ENCODE assay signal across 24 cellular contexts in genomic region chr18:11884396-11885030, GRCh38. TPM values are rescaled to one million over a fixed set of nuclear protein-coding genes. Genes with fewer than 3 reads are reported as not detected.
DNase-seq lines count a peak whose midpoint lies in the region; ATAC-seq and TF ChIP-seq lines count a peak whose summit lies in the region.
"Had no signal": no experiment of that assay in that cellular context is flagged by ENCODE, and none has a peak within 500 bp of the region (broad histone marks: within the 10 kb centered on the region; RNA-seq: fewer than 3 reads in every experiment).

No MANE protein-coding gene starts in this region.

- H3K4me3 Mint-ChIP-seq in CD14-positive monocyte (peak overlapping the region in 1 of 2 donors; percentile 34), H9 (no peak overlapping the region), WTC11 (no peak overlapping the region), naive B cell (peak overlapping the region in 7 of 8 donors; percentile 9 to 83 (median 53))
- H3K4me3 Mint-ChIP-seq: activated CD4-positive, alpha-beta memory T cell treated with anti-CD3 and anti-CD28 coated beads for 36 hours; activated naive CD4-positive, alpha-beta T cell treated with anti-CD3 and anti-CD28 coated beads, Interleukin-2, amount 10 ng/mL, durations not matched to agents 7 days and 5 days; activated T-cell treated with anti-CD3 and anti-CD28 coated beads, Interleukin-2, amount 50 U/mL, for 4 hours; natural killer cell had no signal

- H4K91ac ChIP-seq in H9 (ENCODE audit: insufficient read length, low read depth, low read length) = no peak overlapping the region

- H3K79me2 ChIP-seq in H9 (ENCODE audit: insufficient read depth, low read length) (no peaks in the 10 kb centered on the region), MM.1S (ENCODE audit: low read length) (no peaks in the 10 kb centered on the region)

- H3K4me1 ChIP-seq in H9 (ENCODE audit: insufficient read depth, low read length) = no peaks in the 10 kb centered on the region; the same call in 1 of the 2 replicates
- H3K4me1 ChIP-seq in MM.1S (ENCODE audit: low read length) = no peaks in the 10 kb centered on the region
- H3K4me1 ChIP-seq: esophagus squamous epithelium, gastroesophageal sphincter, pancreas, tibial artery had no signal

- no peak overlapping the region for H3T11ph ChIP-seq in H9 (ENCODE audit: low read length)

- no peak overlapping the region for H3K14ac ChIP-seq in H9 (ENCODE audit: insufficient read depth, low read length)

- H3K27me3 ChIP-seq in H9 (ENCODE audit: insufficient read depth, low read length) (no peaks in the 10 kb centered on the region), MM.1S (replicated peaks; ENCODE audit: insufficient read depth, low read length) (no peaks in the 10 kb centered on the region)
- H3K27me3 ChIP-seq: esophagus squamous epithelium, gastroesophageal sphincter, pancreas, Peyer's patch, tibial artery had no signal

- H3K23me2 ChIP-seq in H9 (ENCODE audit: insufficient read length, low read depth, low read length, poor library complexity, severe bottlenecking) = no peaks in the 10 kb centered on the region

- no peak overlapping the region for H2AK5ac ChIP-seq in H9 (ENCODE audit: insufficient read length, low read length)

- no CpG with 5 or more reads among the region's 12 CpGs for WGBS in H9 (ENCODE audit: extremely low coverage, insufficient read length, low lambda C conversion rate)

- H3K36me3 ChIP-seq in MM.1S (replicated peaks; ENCODE audit: insufficient read depth, low read length) = no peaks in the 10 kb centered on the region

- H3K9ac ChIP-seq in H9 (ENCODE audit: extremely low read depth, insufficient read length, low read length) = no peak overlapping the region
- no peak overlapping the region for H3K9ac ChIP-seq in MM.1S (ENCODE audit: low read length)

- H3K4me1 Mint-ChIP-seq in CD14-positive monocyte (peaks cover 53% of the 10 kb centered on the region), H9 (peaks cover 4 to 15% of the 10 kb centered on the region in 2 experiments), WTC11 (peaks cover 7% of the 10 kb centered on the region), naive B cell (peaks cover 26 to 55% (median 40%) of the 10 kb centered on the region in 3 donors)
- H3K4me1 Mint-ChIP-seq: activated naive CD4-positive, alpha-beta T cell treated with anti-CD3 and anti-CD28 coated beads, Interleukin-2, amount 10 ng/mL, durations not matched to agents 7 days and 5 days had no signal

- no peak overlapping the region for H2BK20ac ChIP-seq in H9 (ENCODE audit: low read depth, low read length, poor library complexity, severe bottlenecking)

- H3K23ac ChIP-seq in H9 (ENCODE audit: insufficient read length, low read depth, low read length) = no peak overlapping the region

- H3K9me3 ChIP-seq in H9 (ENCODE audit: control insufficient read depth, low read depth, low read length) = no peaks in the 10 kb centered on the region
- no peaks in the 10 kb centered on the region for H3K9me3 ChIP-seq in MM.1S (replicated peaks; ENCODE audit: insufficient read depth, low read length)
- H3K9me3 ChIP-seq: esophagus squamous epithelium, gastroesophageal sphincter, pancreas, Peyer's patch, tibial artery had no signal

- H4K8ac ChIP-seq in H9 (replicated peaks; ENCODE audit: insufficient read length, low read depth, low read length) = no peak overlapping the region

- CTCF ChIA-PET in WTC11 (lab: Charles Lee) = interaction anchor here (1.3 to 1.4 kb wide), 2 partner anchors 11 to 155 kb away, joined by 4 read pairs; no protein-coding TSS in a partner anchor

- H3K27me3 Mint-ChIP-seq in CD14-positive monocyte (ENCODE audit: low read depth in 3 of 3) (peaks cover 0 to 1% (median 0%) of the 10 kb centered on the region in 3 donors), H9 (ENCODE audit: low read depth) (no peaks in the 10 kb centered on the region), WTC11 (ENCODE audit: low read depth) (no peaks in the 10 kb centered on the region), naive B cell (no peaks in the 10 kb centered on the region)
- H3K27me3 Mint-ChIP-seq: activated CD4-positive, alpha-beta memory T cell treated with anti-CD3 and anti-CD28 coated beads for 36 hours; activated naive CD4-positive, alpha-beta T cell treated with anti-CD3 and anti-CD28 coated beads, Interleukin-2, amount 10 ng/mL, durations not matched to agents 7 days and 5 days had no signal

- ATAC-seq in WTC11 (no peak), naive B cell (ENCODE audit: low read depth in 2 of 2) (no peak), HG02852 (IDR thresholded peaks at IDR 0.05; ENCODE audit: unreplicated experiment) (no peak), HG02970 (IDR thresholded peaks at IDR 0.05; ENCODE audit: low FRiP score, unreplicated experiment) (no peak), HG03097 (IDR thresholded peaks at IDR 0.05; ENCODE audit: low FRiP score, unreplicated experiment) (no peak)
- ATAC-seq: activated T-cell treated with anti-CD3 and anti-CD28 coated beads, Interleukin-2, amount 50 U/mL, for 4 hours; gastroesophageal sphincter; natural killer cell had no signal

- no peaks in the 10 kb centered on the region for H4K20me1 ChIP-seq in H9 (ENCODE audit: control insufficient read depth, insufficient read depth, insufficient read length)
- H4K20me1 ChIP-seq in MM.1S (ENCODE audit: insufficient read depth, low read length) = no peaks in the 10 kb centered on the region

- H4K5ac ChIP-seq in H9 (ENCODE audit: insufficient read length, low read depth, low read length) = no peak overlapping the region

- H2AFZ ChIP-seq in H9 (ENCODE audit: low read length) (no peak overlapping the region), MM.1S (ENCODE audit: low read length) (no peak overlapping the region)

- H3K27ac Mint-ChIP-seq in CD14-positive monocyte (peak overlapping the region; percentile 88 to 95 (median 91)), H9 (peak overlapping the region in 2 of 3 experiments; percentile 14 to 59; a peak in 1 of 7 replicates), WTC11 (0 out of 2 replicates have a peak overlapping the region, but pooled peaks have one; percentile 75), naive B cell (peak overlapping the region; percentile 81 to 96 (median 90))
- H3K27ac Mint-ChIP-seq: activated CD4-positive, alpha-beta memory T cell treated with anti-CD3 and anti-CD28 coated beads for 36 hours; activated naive CD4-positive, alpha-beta T cell treated with anti-CD3 and anti-CD28 coated beads, Interleukin-2, amount 10 ng/mL, durations not matched to agents 7 days and 5 days had no signal

- POLR2A ChIA-PET in WTC11 (lab: Charles Lee) = no interaction called here

- intact Hi-C loops in CD14-positive monocyte (cut with micrococcal nuclease) = no loop called here

- no peak overlapping the region for H2BK15ac ChIP-seq in H9 (ENCODE audit: low read depth, low read length)

- H3K9me2 ChIP-seq in MM.1S (replicated peaks; ENCODE audit: insufficient read depth, low read length) = no peaks in the 10 kb centered on the region

- H3K4me3 ChIP-seq in MM.1S (ENCODE audit: low read length) = no peak overlapping the region
- H3K4me3 ChIP-seq: esophagus squamous epithelium, gastroesophageal sphincter, pancreas, Peyer's patch, tibial artery had no signal

- no peak overlapping the region for H2BK5ac ChIP-seq in H9 (ENCODE audit: insufficient read length, low read length)

- H3K9me3 Mint-ChIP-seq in CD14-positive monocyte (no peaks in the 10 kb centered on the region), H9 (no peaks in the 10 kb centered on the region), WTC11 (no peaks in the 10 kb centered on the region), naive B cell (no peaks in the 10 kb centered on the region)
- H3K9me3 Mint-ChIP-seq: activated CD4-positive, alpha-beta memory T cell treated with anti-CD3 and anti-CD28 coated beads for 36 hours; activated naive CD4-positive, alpha-beta T cell treated with anti-CD3 and anti-CD28 coated beads, Interleukin-2, amount 10 ng/mL, durations not matched to agents 7 days and 5 days; activated T-cell treated with anti-CD3 and anti-CD28 coated beads, Interleukin-2, amount 50 U/mL, for 4 hours; natural killer cell had no signal

- no peak overlapping the region for H3K4ac ChIP-seq in H9 (ENCODE audit: low read depth, low read length)

- DNase-seq in CD14-positive monocyte (ENCODE audit: low spot score) (no peak), H9 (no peak), WTC11 (ENCODE audit: low spot score) (no peak), naive B cell (no peak), MM.1S (no peak)
- DNase-seq: activated CD4-positive, alpha-beta memory T cell treated with anti-CD3 and anti-CD28 coated beads for 36 hours; activated naive CD4-positive, alpha-beta T cell treated with anti-CD3 and anti-CD28 coated beads, Interleukin-2, amount 10 ng/mL, durations not matched to agents 7 days and 5 days; activated T-cell treated with anti-CD3 and anti-CD28 coated beads, Interleukin-2, amount 50 U/mL, for 4 hours; effector memory CD4-positive, alpha-beta T cell; esophagus squamous epithelium; HCEC 1CT; mesendoderm; natural killer cell; NCI-H1092; NCI-H1930; NCI-H345; pancreas; T-helper 2 cell had no signal

- no peak overlapping the region for H3K56ac ChIP-seq in H9 (ENCODE audit: insufficient read length, low read depth, low read length)

- no peaks in the 10 kb centered on the region for H3F3A ChIP-seq in MM.1S (ENCODE audit: insufficient read depth, low read length)

- H3K27ac ChIP-seq in H9 (ENCODE audit: insufficient read length, low read depth, low read length) (no peak overlapping the region), MM.1S (ENCODE audit: low read length) (no peak overlapping the region)
- H3K27ac ChIP-seq: esophagus squamous epithelium, gastroesophageal sphincter, pancreas, tibial artery had no signal

- no peak overlapping the region for H2BK12ac ChIP-seq in H9 (ENCODE audit: insufficient read length, low read depth, low read length)

- H3K79me1 ChIP-seq in H9 (ENCODE audit: insufficient read depth, low read depth, low read length, poor library complexity, severe bottlenecking) = no peaks in the 10 kb centered on the region

- no peak for TF ChIP-seq CTCF in CD14-positive monocyte (IDR thresholded peaks at IDR 0.05)
- no peak for TF ChIP-seq CTCF in H9 (conservative IDR thresholded peaks at IDR 0.05)
- TF ChIP-seq CTCF in WTC11 (IDR thresholded peaks at IDR 0.05) = no peak
- no peak for TF ChIP-seq CTCF in MM.1S (IDR thresholded peaks at IDR 0.05; ENCODE audit: low read length)

- H2BK120ac ChIP-seq in H9 (ENCODE audit: low read depth, low read length, poor library complexity, severe bottlenecking) = no peak overlapping the region

- H3K36me3 Mint-ChIP-seq in CD14-positive monocyte = peaks cover 50 to 65% of the 10 kb centered on the region in 2 donors
- peaks cover 3 to 40% (median 11%) of the 10 kb centered on the region in 3 experiments; a peak in 6 of 7 replicates for H3K36me3 Mint-ChIP-seq in H9 (ENCODE audit: insufficient read depth in 1 of 3, low read depth in 3 of 3)
- H3K36me3 Mint-ChIP-seq in WTC11 = peaks cover 42% of the 10 kb centered on the region
- peaks cover 11 to 24% of the 10 kb centered on the region in 2 donors for H3K36me3 Mint-ChIP-seq in naive B cell
- H3K36me3 Mint-ChIP-seq: natural killer cell had no signal

- no peak overlapping the region for H3K18ac ChIP-seq in H9 (ENCODE audit: insufficient read length, low read depth, low read length)

- no peak overlapping the region for H3K4me2 ChIP-seq in H9 (ENCODE audit: insufficient read depth, insufficient read length, low read length)
- H3K4me2 ChIP-seq in MM.1S (ENCODE audit: low read depth, low read length) = no peak overlapping the region

RNA-seq across cellular contexts. Expression of gene MPPE1, which starts 23.6 kb away (rescaled TPM):
- polyA plus RNA-seq in CD14-positive monocyte = 10 to 100 TPM; 53.4 to 92.3 TPM
- 12.7 and 13.2 TPM in 2 replicates for total RNA-seq in H9 (2021)
- 26.4 to 30.6 TPM (median 29.1 TPM) in 3 replicates for total RNA-seq in WTC11 (2021)
- polyA plus RNA-seq in naive B cell (ENCODE audit: low read depth in 6 of 6) = 10 to 100 TPM; 41.2 to 59.4 (median 50.1) TPM

RNA-seq across cellular contexts. Expression of gene CHMP1B, which starts 33.3 kb away (rescaled TPM):
- polyA plus RNA-seq in CD14-positive monocyte = 100 to 1,000 TPM in 1 of 2 donors, 10 to 100 TPM in 1; 95.2 to 105 TPM
- total RNA-seq in H9 (2021) = 38.7 and 39.2 TPM in 2 replicates
- 34.1 to 37.2 TPM (median 35.5 TPM) in 3 replicates for total RNA-seq in WTC11 (2021)
- polyA plus RNA-seq in naive B cell (ENCODE audit: low read depth in 6 of 6) = 100 to 1,000 TPM in 3 of 6 donors, 10 to 100 TPM in 3; 93.4 to 119 (median 101) TPM

Comparison
In these comparisons a context has a peak if more than half of its experiments do, and no peak if none do; other contexts are left out.
1. H3K27ac Mint-ChIP-seq: peak in every context shown above with its lines; median percentile 91 in CD14-positive monocyte; 90 in naive B cell; 75 in WTC11; 36 in H9.
2. H3K4me3 Mint-ChIP-seq: peak in naive B cell (7 of 8); none in H9 (0 of 2) and WTC11 (single experiment).